Comparison of ENCODE assay signal across 8 cellular contexts in the genomic region with DNA sequence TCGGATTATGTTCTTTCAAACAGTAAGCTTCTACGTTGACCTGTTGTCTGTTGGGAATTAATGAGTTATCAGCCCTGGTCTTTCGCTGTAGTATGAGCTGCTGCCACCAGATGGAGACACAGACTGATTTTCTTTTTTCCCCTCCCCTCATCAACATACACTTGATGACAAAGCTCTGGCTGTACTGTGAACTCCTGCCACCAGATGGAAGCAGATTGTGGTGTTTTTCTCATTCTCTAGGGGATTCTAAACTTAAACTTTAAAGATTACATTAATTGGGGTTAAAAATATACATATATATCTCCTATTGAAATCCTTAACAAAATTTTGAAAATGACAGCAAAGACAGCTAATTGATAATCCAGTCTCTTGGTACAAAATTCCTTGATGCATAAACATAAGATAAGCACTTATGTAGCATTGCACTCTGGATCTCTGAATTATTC. TPM values are rescaled to one million over a fixed set of nuclear protein-coding genes. Genes with fewer than 3 reads are reported as not detected.
A peak's percentile ranks its signal among the peaks of the same experiment; 100 is the strongest.
DNase-seq lines count a peak whose midpoint lies in the region; ATAC-seq and TF ChIP-seq lines count a peak whose summit lies in the region.

No MANE protein-coding gene starts in this region.

- no peak overlapping the region for H3K4me3 ChIP-seq in effector memory CD4-positive, alpha-beta T cell (ENCODE audit: insufficient read depth, low read depth, low read length, poor library complexity, severe bottlenecking)
- no peak overlapping the region for H3K4me3 ChIP-seq in mesendoderm (ENCODE audit: low read length)

- H3K4ac ChIP-seq in mesendoderm (ENCODE audit: low read depth, low read length): no peak overlapping the region

- no peaks in the 10 kb centered on the region for H3K79me2 ChIP-seq in mesendoderm (ENCODE audit: control insufficient read depth, insufficient read depth, low read length)

- WGBS in mesendoderm (ENCODE audit: extremely low coverage, insufficient coverage, low lambda C conversion rate): no CpG with 5 or more reads among the region's 3 CpGs

- TF ChIP-seq CTCF in activated CD8-positive, alpha-beta T cell treated with anti-CD3 and anti-CD28 coated beads for 36 hours (IDR thresholded peaks at IDR 0.05): peak; percentile 87

- no peak overlapping the region for H2BK120ac ChIP-seq in mesendoderm (ENCODE audit: low read depth, low read length)

- H3K9me3 Mint-ChIP-seq in activated CD8-positive, alpha-beta T cell treated with anti-CD3 and anti-CD28 coated beads for 36 hours: no peaks in the 10 kb centered on the region

- H2AK5ac ChIP-seq in mesendoderm (ENCODE audit: low read length): no peak overlapping the region

- no peak overlapping the region for H3K27ac ChIP-seq in effector memory CD4-positive, alpha-beta T cell (ENCODE audit: insufficient read depth, low read length, poor library complexity, severe bottlenecking)
- no peak overlapping the region for H3K27ac ChIP-seq in mesendoderm (ENCODE audit: low read depth, low read length)

- no peak overlapping the region for H3K18ac ChIP-seq in mesendoderm (ENCODE audit: low read length)

- H3K27me3 Mint-ChIP-seq in activated CD8-positive, alpha-beta T cell treated with anti-CD3 and anti-CD28 coated beads for 36 hours: no peaks in the 10 kb centered on the region

- ATAC-seq in GM21367 (IDR thresholded peaks at IDR 0.05; ENCODE audit: unreplicated experiment): peak; percentile 61
- ATAC-seq in activated CD8-positive, alpha-beta T cell treated with anti-CD3 and anti-CD28 coated beads for 36 hours: peak; percentile 87

- peaks cover 46% of the 10 kb centered on the region for H3K36me3 Mint-ChIP-seq in activated CD8-positive, alpha-beta T cell treated with anti-CD3 and anti-CD28 coated beads for 36 hours (ENCODE audit: low read depth)

- H4K8ac ChIP-seq in mesendoderm (ENCODE audit: low read depth, low read length): no peak overlapping the region

- H2BK15ac ChIP-seq in mesendoderm (replicated peaks; ENCODE audit: low read depth): no peak overlapping the region

- H4K5ac ChIP-seq in mesendoderm (ENCODE audit: low read length): no peak overlapping the region

- H3K4me1 Mint-ChIP-seq in activated CD8-positive, alpha-beta T cell treated with anti-CD3 and anti-CD28 coated beads for 36 hours (ENCODE audit: low read depth): peaks cover 30% of the 10 kb centered on the region

- DNase-seq in D341Med (ENCODE audit: low spot score) (peak; percentile 66), HK-2 (ENCODE audit: unreplicated experiment) (peak; percentile 54), NCI-H82 (lab: John Stamatoyannopoulos, UW) (peak; percentile 85), mesendoderm (peak; percentile 75)
- peak; percentile 79 for DNase-seq in activated CD8-positive, alpha-beta T cell treated with anti-CD3 and anti-CD28 coated beads for 36 hours
- peak; percentile 5 to 43 (median 35) for DNase-seq in effector memory CD4-positive, alpha-beta T cell
- peak; percentile 74 for DNase-seq in stimulated activated CD8-positive, alpha-beta memory T cell treated with anti-CD3 and anti-CD28 coated beads, Interleukin-4, amount 100 ng/mL, for 48 hours

- POLR2A ChIA-PET in activated CD8-positive, alpha-beta T cell treated with anti-CD3 and anti-CD28 coated beads for 36 hours (lab: Charles Lee): no interaction called here

- H3K4me1 ChIP-seq in effector memory CD4-positive, alpha-beta T cell (ENCODE audit: control insufficient read depth, insufficient read depth, low read length, poor library complexity, severe bottlenecking): no peaks in the 10 kb centered on the region
- H3K4me1 ChIP-seq in mesendoderm (ENCODE audit: control insufficient read depth, low read depth, low read length): no peaks in the 10 kb centered on the region

- H3K27me3 ChIP-seq in effector memory CD4-positive, alpha-beta T cell (replicated peaks; ENCODE audit: control insufficient read depth, insufficient read depth, low read length, poor library complexity, severe bottlenecking): no peaks in the 10 kb centered on the region
- H3K27me3 ChIP-seq in mesendoderm (ENCODE audit: insufficient read depth, low read length, poor library complexity): no peaks in the 10 kb centered on the region

- H3K4me2 ChIP-seq in mesendoderm (ENCODE audit: low read length): no peak overlapping the region

- H3K56ac ChIP-seq in mesendoderm (ENCODE audit: low read length): no peak overlapping the region

- H3K9me3 ChIP-seq in effector memory CD4-positive, alpha-beta T cell (ENCODE audit: control insufficient read depth, low read length): no peaks in the 10 kb centered on the region

- no peak overlapping the region for H3K23ac ChIP-seq in mesendoderm (ENCODE audit: low read length)

- CTCF ChIA-PET in activated CD8-positive, alpha-beta T cell treated with anti-CD3 and anti-CD28 coated beads for 36 hours (lab: Charles Lee): interaction anchor here (0.7 to 3.0 kb wide), 46 partner anchors 10 to 763 kb away, joined by 3 to 33 read pairs (median 4); partner anchors contain the start of gene MBTPS2

- H3K4me3 Mint-ChIP-seq in activated CD8-positive, alpha-beta T cell treated with anti-CD3 and anti-CD28 coated beads for 36 hours: no peak overlapping the region

- no peaks in the 10 kb centered on the region for H3K36me3 ChIP-seq in effector memory CD4-positive, alpha-beta T cell (ENCODE audit: control insufficient read depth, insufficient read depth, low read length)
- H3K36me3 ChIP-seq in mesendoderm (ENCODE audit: control insufficient read depth, insufficient read depth, low read length): no peaks in the 10 kb centered on the region

- H3K79me1 ChIP-seq in mesendoderm (ENCODE audit: low read length): no peaks in the 10 kb centered on the region

- intact Hi-C loops in activated CD8-positive, alpha-beta T cell treated with anti-CD3 and anti-CD28 coated beads for 36 hours (cut with micrococcal nuclease): loop anchor here (5.0 to 10.0 kb wide), 4 partner anchors 52 to 759 kb away; no protein-coding TSS in a partner anchor

- H3K27ac Mint-ChIP-seq in activated CD8-positive, alpha-beta T cell treated with anti-CD3 and anti-CD28 coated beads for 36 hours: peak overlapping the region; percentile 52

- H3K9ac ChIP-seq in mesendoderm (ENCODE audit: low read length): no peak overlapping the region

- no peak overlapping the region for H2BK5ac ChIP-seq in mesendoderm (ENCODE audit: low read length)

RNA-seq across cellular contexts. Expression of gene SMS, which starts 44.8 kb away (rescaled TPM):
- total RNA-seq in activated CD8-positive, alpha-beta T cell treated with anti-CD3 and anti-CD28 coated beads for 36 hours: 100 to 1,000 TPM; 175 to 184 TPM
- 152 TPM for polyA plus RNA-seq in mesendoderm (2013, experiment 1 of 2)
- 155 TPM for polyA plus RNA-seq in mesendoderm (2013, experiment 2 of 2)

RNA-seq across cellular contexts. Expression of gene PHEX, which starts 46.8 kb away (rescaled TPM):
- 10 to 100 TPM; 22.7 to 25.2 TPM for total RNA-seq in activated CD8-positive, alpha-beta T cell treated with anti-CD3 and anti-CD28 coated beads for 36 hours
- 0.03 TPM for polyA plus RNA-seq in mesendoderm (2013, experiment 1 of 2)
- 0.04 TPM for polyA plus RNA-seq in mesendoderm (2013, experiment 2 of 2)

Comparison
In these comparisons a context has a peak if more than half of its experiments do, and no peak if none do; other contexts are left out.
1. DNase-seq: peak in every context shown above with its lines; median percentile 85 in NCI-H82; 79 in activated CD8-positive, alpha-beta T cell treated with anti-CD3 and anti-CD28 coated beads for 36 hours; 75 in mesendoderm; 74 in stimulated activated CD8-positive, alpha-beta memory T cell treated with anti-CD3 and anti-CD28 coated beads, Interleukin-4, amount 100 ng/mL, for 48 hours; 66 in D341Med; 54 in HK-2; 35 in effector memory CD4-positive, alpha-beta T cell.